Comparison of ENCODE assay signal across 9 cellular contexts in genomic region chr11:130448039-130448415, GRCh38. TPM values are rescaled to one million over a fixed set of nuclear protein-coding genes. Genes with fewer than 3 reads are reported as not detected.
DNase-seq lines count a peak whose midpoint lies in the region; ATAC-seq and TF ChIP-seq lines count a peak whose summit lies in the region.
"Had no signal": no experiment of that assay in that cellular context is flagged by ENCODE, and none has a peak within 500 bp of the region (broad histone marks: within the 10 kb centered on the region; RNA-seq: fewer than 3 reads in every experiment).

No MANE protein-coding gene starts in this region.

- intact Hi-C loops in MCF 10A (cut with micrococcal nuclease) (loop anchor here (2.0 kb wide), 1 partner anchor 189 kb away; no protein-coding TSS in a partner anchor), body of pancreas (cut with DNase I) (no loop called here)

- H2AFZ ChIP-seq in mesenchymal stem cell (ENCODE audit: low read depth, low read length) = no peak overlapping the region

- TF ChIP-seq EP300 in tibial nerve (IDR thresholded peaks at IDR 0.05) = no peak

- BruUV-seq in MCF 10A (replicated peaks; lab: Mats Ljungman, UMichigan) = no TSS peak

- peak overlapping the region in 1 of 2 experiments; percentile 97 for H3K4me3 ChIP-seq in mesenchymal stem cell (ENCODE audit: insufficient read depth in 1 of 2, low read depth in 1 of 2, low read length in 2 of 2)
- peak overlapping the region; percentile 59 to 82 (median 67) for H3K4me3 ChIP-seq in tibial nerve
- H3K4me3 ChIP-seq in body of pancreas = peak overlapping the region in 1 of 2 donors; percentile 26

- H3K27ac ChIP-seq in mesenchymal stem cell (ENCODE audit: low read length, poor library complexity, severe bottlenecking) = no peak overlapping the region
- peak overlapping the region in 3 of 4 donors; percentile 59 to 83 (median 60) for H3K27ac ChIP-seq in tibial nerve
- no peak overlapping the region for H3K27ac ChIP-seq in body of pancreas

- H3K4me3 Mint-ChIP-seq in activated CD8-positive, alpha-beta memory T cell treated with anti-CD3 and anti-CD28 coated beads, Interleukin-2, amount 10 ng/mL, durations not matched to agents 7 days and 5 days = peak overlapping the region; percentile 66
- peak overlapping the region; percentile 72 for H3K4me3 Mint-ChIP-seq in MCF 10A (ENCODE audit: unreplicated experiment)

- H2BK12ac ChIP-seq in mesenchymal stem cell (ENCODE audit: low read length in 2 of 2) = peak overlapping the region in 1 of 2 experiments; percentile 31

- peak overlapping the region; percentile 99 for H3K4me2 ChIP-seq in mesenchymal stem cell (ENCODE audit: low read length, poor library complexity, severe bottlenecking)

- H3K14ac ChIP-seq in mesenchymal stem cell (ENCODE audit: low read length in 2 of 2) = no peak overlapping the region

- no peak overlapping the region for H3K18ac ChIP-seq in mesenchymal stem cell (ENCODE audit: low read depth in 1 of 2, low read length in 2 of 2)

- H2BK15ac ChIP-seq in mesenchymal stem cell (ENCODE audit: low read depth, poor library complexity, severe bottlenecking) = peak overlapping the region; percentile 54

- no peaks in the 10 kb centered on the region for H3K36me3 Mint-ChIP-seq in activated CD8-positive, alpha-beta memory T cell treated with anti-CD3 and anti-CD28 coated beads, Interleukin-2, amount 10 ng/mL, durations not matched to agents 7 days and 5 days
- no peaks in the 10 kb centered on the region for H3K36me3 Mint-ChIP-seq in MCF 10A (ENCODE audit: insufficient read depth, unreplicated experiment)
- H3K36me3 Mint-ChIP-seq: CD4-positive, CD25-positive, alpha-beta regulatory T cell had no signal

- H3K36me3 ChIP-seq in mesenchymal stem cell (ENCODE audit: control insufficient read depth in 1 of 2, insufficient read depth in 2 of 2, low read depth in 1 of 2, low read length in 2 of 2) = peaks cover 0 to 13% of the 10 kb centered on the region in 2 experiments
- H3K36me3 ChIP-seq in tibial nerve = no peaks in the 10 kb centered on the region
- no peaks in the 10 kb centered on the region for H3K36me3 ChIP-seq in body of pancreas (replicated peaks in 1 of 2; ENCODE audit: insufficient read depth in 1 of 2, low read depth in 2 of 2)

- H3K4me1 Mint-ChIP-seq in activated CD8-positive, alpha-beta memory T cell treated with anti-CD3 and anti-CD28 coated beads, Interleukin-2, amount 10 ng/mL, durations not matched to agents 7 days and 5 days = peaks cover 9% of the 10 kb centered on the region
- no peaks in the 10 kb centered on the region for H3K4me1 Mint-ChIP-seq in MCF 10A (ENCODE audit: insufficient read depth, unreplicated experiment)

- H3K4ac ChIP-seq in mesenchymal stem cell (ENCODE audit: low read depth in 1 of 2, low read length in 2 of 2) = no peak overlapping the region

- H3K4me1 ChIP-seq in mesenchymal stem cell (ENCODE audit: control insufficient read depth, insufficient read depth, low read depth, low read length) = peaks cover 26% of the 10 kb centered on the region
- H3K4me1 ChIP-seq in tibial nerve = peaks cover 0 to 42% (median 16%) of the 10 kb centered on the region in 4 donors
- H3K4me1 ChIP-seq in body of pancreas = peaks cover 23% of the 10 kb centered on the region

- 14% methylated on average over 11 of the region's 11 CpGs for WGBS in mesenchymal stem cell
- 5 to 14% methylated on average over 11 of the region's 11 CpGs for WGBS in tibial nerve, 2 donors
- WGBS in body of pancreas, 2 donors = 6 to 7% methylated on average over 8 to 11 of the region's 11 CpGs

- peaks cover 0 to 15% of the 10 kb centered on the region in 2 experiments for H3K27me3 ChIP-seq in mesenchymal stem cell (ENCODE audit: control insufficient read depth in 1 of 2, insufficient read depth in 1 of 2, low read length in 2 of 2)
- no peaks in the 10 kb centered on the region for H3K27me3 ChIP-seq in tibial nerve
- H3K27me3 ChIP-seq in body of pancreas = peaks cover 0 to 5% of the 10 kb centered on the region in 2 donors

- no peak overlapping the region for H2AK5ac ChIP-seq in mesenchymal stem cell (ENCODE audit: low read length, severe bottlenecking)

- no peak for TF ChIP-seq CTCF in MCF 10A (IDR thresholded peaks at IDR 0.05; ENCODE audit: unreplicated experiment)
- no peak for TF ChIP-seq CTCF in tibial nerve (IDR thresholded peaks at IDR 0.05)
- TF ChIP-seq CTCF in body of pancreas (IDR thresholded peaks at IDR 0.05) = no peak

- no peaks in the 10 kb centered on the region for H3K79me1 ChIP-seq in mesenchymal stem cell (replicated peaks; ENCODE audit: low read length, poor library complexity, severe bottlenecking)

- no peak overlapping the region for H2BK5ac ChIP-seq in mesenchymal stem cell (ENCODE audit: low read depth, low read length, poor library complexity, severe bottlenecking)

- H3K23ac ChIP-seq in mesenchymal stem cell (ENCODE audit: low read length in 2 of 2) = no peak overlapping the region

- DNase-seq in activated CD8-positive, alpha-beta memory T cell treated with anti-CD3 and anti-CD28 coated beads, Interleukin-2, amount 10 ng/mL, durations not matched to agents 7 days and 5 days = no peak
- DNase-seq in activated CD8-positive, alpha-beta memory T cell treated with anti-CD3 and anti-CD28 coated beads, Interleukin-2, amount 50 U/mL, for 4 hours = no peak
- no peak for DNase-seq in MCF 10A (ENCODE audit: unreplicated experiment)
- DNase-seq in mesenchymal stem cell = no peak
- DNase-seq in tibial nerve (ENCODE audit: low spot score in 2 of 2) = no peak
- no peak for DNase-seq in body of pancreas
- no peak for DNase-seq in iPS-NIHi7 (ENCODE audit: extremely low spot score)
- DNase-seq in COR-L47 (lab: John Stamatoyannopoulos, UW) = no peak

- peak overlapping the region; percentile 90 for H3K9ac ChIP-seq in mesenchymal stem cell (ENCODE audit: low read length)

- H3K9me3 ChIP-seq in mesenchymal stem cell (ENCODE audit: control insufficient read depth, low read length) (no peaks in the 10 kb centered on the region), tibial nerve (no peaks in the 10 kb centered on the region), body of pancreas (no peaks in the 10 kb centered on the region)

- no peak overlapping the region for H4K91ac ChIP-seq in mesenchymal stem cell (ENCODE audit: low read length)

- H3K9me3 Mint-ChIP-seq in activated CD8-positive, alpha-beta memory T cell treated with anti-CD3 and anti-CD28 coated beads, Interleukin-2, amount 10 ng/mL, durations not matched to agents 7 days and 5 days (ENCODE audit: low read depth) = no peaks in the 10 kb centered on the region
- H3K9me3 Mint-ChIP-seq in MCF 10A (ENCODE audit: unreplicated experiment) = no peaks in the 10 kb centered on the region
- H3K9me3 Mint-ChIP-seq: CD4-positive, CD25-positive, alpha-beta regulatory T cell had no signal

- no peak for ATAC-seq in activated CD8-positive, alpha-beta memory T cell treated with anti-CD3 and anti-CD28 coated beads, Interleukin-2, amount 10 ng/mL, durations not matched to agents 7 days and 5 days
- no peak for ATAC-seq in body of pancreas

- CTCF ChIA-PET in activated CD8-positive, alpha-beta memory T cell treated with anti-CD3 and anti-CD28 coated beads, Interleukin-2, amount 10 ng/mL, durations not matched to agents 7 days and 5 days (lab: Charles Lee) = interaction anchor here (0.7 to 1.4 kb wide), 6 partner anchors 11 to 414 kb away, joined by 3 to 8 read pairs (median 3); no protein-coding TSS in a partner anchor
- CTCF ChIA-PET in MCF 10A (lab: Yijun Ruan, JAX) = interaction anchor here (0.6 to 25.6 kb wide), 9 partner anchors 15 to 418 kb away, joined by 3 to 1064 read pairs (median 3); no protein-coding TSS in a partner anchor

- no peak overlapping the region for H2BK120ac ChIP-seq in mesenchymal stem cell (ENCODE audit: low read depth, low read length)

- peaks cover 72% of the 10 kb centered on the region for H3K27me3 Mint-ChIP-seq in activated CD8-positive, alpha-beta memory T cell treated with anti-CD3 and anti-CD28 coated beads, Interleukin-2, amount 10 ng/mL, durations not matched to agents 7 days and 5 days
- no peaks in the 10 kb centered on the region for H3K27me3 Mint-ChIP-seq in MCF 10A (ENCODE audit: insufficient read depth, unreplicated experiment)

- no peak overlapping the region for H3K27ac Mint-ChIP-seq in activated CD8-positive, alpha-beta memory T cell treated with anti-CD3 and anti-CD28 coated beads, Interleukin-2, amount 10 ng/mL, durations not matched to agents 7 days and 5 days
- H3K27ac Mint-ChIP-seq in MCF 10A (ENCODE audit: low read depth, unreplicated experiment) = no peak overlapping the region

- POLR2A ChIA-PET in MCF 10A (lab: Yijun Ruan, JAX) = interaction anchor here (0.6 to 1.2 kb wide), 4 partner anchors 15 to 413 kb away, joined by 3 to 4 read pairs (median 3); no protein-coding TSS in a partner anchor

- TF ChIP-seq POLR2A in tibial nerve (IDR thresholded peaks at IDR 0.05) (no peak), body of pancreas (IDR thresholded peaks at IDR 0.05) (no peak)

- no peak overlapping the region for H4K8ac ChIP-seq in mesenchymal stem cell (ENCODE audit: low read length)

RNA-seq across cellular contexts. Expression of gene ADAMTS15, which starts 0.4 kb away (rescaled TPM):
- total RNA-seq in activated CD8-positive, alpha-beta memory T cell treated with anti-CD3 and anti-CD28 coated beads, Interleukin-2, amount 10 ng/mL, durations not matched to agents 7 days and 5 days = not detected
- total RNA-seq in MCF 10A (2022) (0.54 and 0.70 TPM in 2 replicates), tibial nerve (10 to 100 TPM; 18.4 to 34.1 (median 24.9) TPM), body of pancreas (1 to 10 TPM in 1 of 2 donors, under 1 TPM in 1; 0.52 to 5.3 TPM)
- polyA plus RNA-seq in mesenchymal stem cell (2013, experiment 1 of 2) = 0.50 TPM
- 0.45 TPM for polyA plus RNA-seq in mesenchymal stem cell (2013, experiment 2 of 2)
- total RNA-seq: CD4-positive, CD25-positive, alpha-beta regulatory T cell had no signal
- polyA plus RNA-seq: CD4-positive, CD25-positive, alpha-beta regulatory T cell had no signal

RNA-seq across cellular contexts. Expression of gene ADAMTS8, which starts 19.6 kb away (rescaled TPM):
- not detected for total RNA-seq in activated CD8-positive, alpha-beta memory T cell treated with anti-CD3 and anti-CD28 coated beads, Interleukin-2, amount 10 ng/mL, durations not matched to agents 7 days and 5 days
- total RNA-seq in MCF 10A (2022) (not detected in 2 replicates), tibial nerve (1 to 10 TPM in 3 of 4 donors, under 1 TPM in 1; 0.66 to 3.9 (median 1.6) TPM), body of pancreas (under 1 TPM in 1 of 2 donors, not detected in 1; 0.66 TPM)
- 1.3 TPM for polyA plus RNA-seq in mesenchymal stem cell (2013, experiment 1 of 2)
- 1.2 TPM for polyA plus RNA-seq in mesenchymal stem cell (2013, experiment 2 of 2)
- total RNA-seq: CD4-positive, CD25-positive, alpha-beta regulatory T cell had no signal

Comparison
In these comparisons a context has a peak if more than half of its experiments do, and no peak if none do; other contexts are left out.
1. H3K27ac ChIP-seq: peak in tibial nerve (3 of 4); none in mesenchymal stem cell (single experiment) and body of pancreas (0 of 4).